In genomic region chr22:23786752-23787599, GRCh38 we compare ENCODE assay signal across 8 cellular contexts. TPM values are rescaled to one million over a fixed set of nuclear protein-coding genes. Genes with fewer than 3 reads are reported as not detected.
A peak's percentile ranks its signal among the peaks of the same experiment; 100 is the strongest.
DNase-seq lines count a peak whose midpoint lies in the region; ATAC-seq, FAIRE-seq and TF ChIP-seq lines count a peak whose summit lies in the region.

TSS of gene SMARCB1 (plus strand) at chr22:23786966. CDS start at chr22:23787170, 204 bp downstream.

- peak within 1 kb of the TSS; percentile 89 for H3K4me3 Mint-ChIP-seq in WTC11

- H3K36me3 Mint-ChIP-seq in WTC11: peaks cover 15% of the 10 kb centered on the region; the same call in 1 of the 2 replicates

- H3K36me3 ChIP-seq in bronchial epithelial cell (ENCODE audit: control insufficient read depth, insufficient read depth, low read length): peaks cover 2% of the 10 kb centered on the region

- peak within 1 kb of the TSS; percentile 72 for H3K4me3 ChIP-seq in bronchial epithelial cell (ENCODE audit: low read depth, low read length)

- POLR2A ChIA-PET in WTC11 (lab: Charles Lee): interaction anchor here (0.6 to 1.0 kb wide), 3 partner anchors 18 to 1884 kb away, joined by 3 to 9 read pairs (median 7); no protein-coding TSS in a partner anchor

- H3K27ac Mint-ChIP-seq in WTC11: peak within 1 kb of the TSS; percentile 98

- H3K27me3 Mint-ChIP-seq in WTC11 (ENCODE audit: low read depth): no peaks in the 10 kb centered on the region

- TF ChIP-seq CTCF in WTC11 (IDR thresholded peaks at IDR 0.05): no peak
- TF ChIP-seq CTCF in bronchial epithelial cell (IDR thresholded peaks at IDR 0.05; ENCODE audit: insufficient read depth, low read length, severe bottlenecking): no peak

- no peaks in the 10 kb centered on the region for H3K27me3 ChIP-seq in bronchial epithelial cell (ENCODE audit: control insufficient read depth, insufficient read depth, low read length)

- FAIRE-seq in bronchial epithelial cell (lab: Jason Lieb, UNC): no peak

- ATAC-seq in HG03045 (IDR thresholded peaks at IDR 0.05; ENCODE audit: unreplicated experiment): peak; percentile 72
- ATAC-seq in WTC11: peak; percentile 78

- no peaks in the 10 kb centered on the region for H3K9me3 Mint-ChIP-seq in WTC11

- H3K4me1 Mint-ChIP-seq in WTC11: peaks cover 30% of the 10 kb centered on the region

- peak; percentile 74 for DNase-seq in NK-92 treated with Interleukin-12 subunit alpha and Interleukin-12 subunit beta, amount 100 ng/mL, for 24 hours (lab: John Stamatoyannopoulos, UW)
- DNase-seq in NK-92 (lab: John Stamatoyannopoulos, UW; ENCODE audit: unreplicated experiment) (no peak), NCI-H2196 (lab: John Stamatoyannopoulos, UW; ENCODE audit: unreplicated experiment) (peak; percentile 81), WTC11 (ENCODE audit: low spot score) (peak; percentile 86), bronchial epithelial cell (ENCODE audit: low read depth) (peak; percentile 51), inferior parietal cortex (ENCODE audit: extremely low spot score) (peak; percentile 85), smooth muscle cell of the brain vasculature (ENCODE audit: low read depth, low spot score) (peak; percentile 79)

- CTCF ChIA-PET in WTC11 (lab: Charles Lee): interaction anchor here (1.2 to 1.7 kb wide), 4 partner anchors 9 to 62 kb away, joined by 3 to 6 read pairs (median 4); no protein-coding TSS in a partner anchor

TF ChIP-seq in WTC11, 78 proteins besides CTCF, POLR2A, EP300 and RAD21:
- no peak for TF ChIP-seq GABPB1 (CRISPR knock-in tag; IDR thresholded peaks at IDR 0.05)
- no peak for TF ChIP-seq ZNF396 (CRISPR knock-in tag; IDR thresholded peaks at IDR 0.05; ENCODE audit: borderline replicate concordance)
- peak; percentile 61; the same call in 1 of the 2 replicates for TF ChIP-seq CREM (CRISPR knock-in tag; IDR thresholded peaks at IDR 0.05)
- peak; percentile 51; the same call in 1 of the 2 replicates for TF ChIP-seq CBFB (CRISPR knock-in tag; IDR thresholded peaks at IDR 0.05; ENCODE audit: low read depth)
- no peak for TF ChIP-seq ERG (CRISPR knock-in tag; IDR thresholded peaks at IDR 0.05)
- 0 out of 2 replicates have a peak, but pooled peaks have one; percentile 46 for TF ChIP-seq ARID4B (CRISPR knock-in tag; IDR thresholded peaks at IDR 0.05; ENCODE audit: borderline replicate concordance)
- no peak for TF ChIP-seq ZNF121 (CRISPR knock-in tag; IDR thresholded peaks at IDR 0.05)
- 0 out of 2 replicates have a peak, but pooled peaks have one; percentile 49 for TF ChIP-seq JUN (CRISPR knock-in tag; IDR thresholded peaks at IDR 0.05)
- TF ChIP-seq HMGXB4 (CRISPR knock-in tag; IDR thresholded peaks at IDR 0.05): peak; percentile 43; the same call in 1 of the 2 replicates
- TF ChIP-seq E2F5 (CRISPR knock-in tag; IDR thresholded peaks at IDR 0.05): peak; percentile 58
- TF ChIP-seq SP1 (CRISPR knock-in tag; conservative IDR thresholded peaks at IDR 0.05): peak; percentile 82
- 0 out of 2 replicates have a peak, but pooled peaks have one; percentile 23 for TF ChIP-seq MYBL2 (CRISPR knock-in tag; IDR thresholded peaks at IDR 0.05)
- no peak for TF ChIP-seq ESRRA (CRISPR knock-in tag; IDR thresholded peaks at IDR 0.05; ENCODE audit: borderline replicate concordance)
- TF ChIP-seq IRF2 (CRISPR knock-in tag; IDR thresholded peaks at IDR 0.05; ENCODE audit: borderline replicate concordance, low read depth): no peak
- no peak for TF ChIP-seq AR (CRISPR knock-in tag; IDR thresholded peaks at IDR 0.05)
- TF ChIP-seq ZNF263 (CRISPR knock-in tag; IDR thresholded peaks at IDR 0.05; ENCODE audit: low read depth): 0 out of 2 replicates have a peak, but pooled peaks have one; percentile 29
TF ChIP-seq in WTC11: peak in this region for 9.

RNA-seq across cellular contexts. Expression of gene SMARCB1, which starts in this region (rescaled TPM):
- total RNA-seq in WTC11 (2021) (135 to 149 TPM (median 146 TPM) in 3 replicates), bronchial epithelial cell (19.5 and 21.5 TPM in 2 replicates)
